Comparison of ENCODE assay signal across 9 cellular contexts in the genomic region with DNA sequence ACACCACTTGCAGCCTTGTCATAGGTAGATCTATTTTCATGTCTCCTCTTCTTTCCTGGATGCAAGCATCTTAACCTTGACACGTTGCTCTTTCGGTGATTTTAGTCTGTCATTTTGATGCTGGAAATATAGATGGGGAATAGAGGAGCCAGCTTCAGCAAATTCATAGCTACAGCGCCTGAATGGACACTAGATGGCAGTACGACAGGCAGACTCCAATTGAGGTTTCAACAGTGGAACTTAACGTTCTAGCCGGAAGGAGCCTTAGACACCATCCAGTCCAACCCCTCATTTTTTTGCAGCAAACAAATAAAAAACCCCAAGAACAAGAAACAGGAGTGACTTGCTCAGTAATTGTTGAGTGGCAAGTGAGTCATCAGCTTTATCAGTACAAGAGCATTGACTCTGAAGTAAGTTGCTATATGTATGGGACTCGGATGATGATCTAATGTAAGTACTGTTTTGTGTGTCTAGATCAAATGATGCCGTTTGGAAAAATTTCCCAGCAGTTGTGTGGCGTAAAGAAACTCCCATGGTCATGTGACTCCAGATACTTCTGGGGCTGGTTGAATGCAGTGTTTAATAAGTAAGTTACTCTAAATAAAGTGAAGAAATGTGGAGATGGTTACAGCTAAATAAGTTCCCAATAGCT. TPM values are rescaled to one million over a fixed set of nuclear protein-coding genes. Genes with fewer than 3 reads are reported as not detected.
DNase-seq lines count a peak whose midpoint lies in the region; ATAC-seq, FAIRE-seq and TF ChIP-seq lines count a peak whose summit lies in the region.
"Had no signal": no experiment of that assay in that cellular context is flagged by ENCODE, and none has a peak within 500 bp of the region (broad histone marks: within the 10 kb centered on the region; RNA-seq: fewer than 3 reads in every experiment).

No MANE protein-coding gene starts in this region.

- POLR2A ChIA-PET in activated CD4-positive, alpha-beta T cell treated with anti-CD3 and anti-CD28 coated beads for 36 hours (lab: Charles Lee): interaction anchor here (0.7 to 2.0 kb wide), 6 partner anchors 9 to 347 kb away, joined by 3 to 10 read pairs (median 5); partner anchors contain the start of genes DMAC2L, L2HGDH and SAV1

- intact Hi-C loops in CD14-positive monocyte (cut with micrococcal nuclease): no loop called here
- intact Hi-C loops in activated CD4-positive, alpha-beta T cell treated with anti-CD3 and anti-CD28 coated beads for 36 hours (cut with DNase I, micrococcal nuclease): loop anchor here (1.0 to 10.0 kb wide), 19 partner anchors 9 to 701 kb away; partner anchors contain the start of genes CDKL1 (in 2 of the 2), DMAC2L (in 2 of the 2), L2HGDH (in 2 of the 2) and MAP4K5 (in 2 of the 2)

- CTCF ChIA-PET in activated CD4-positive, alpha-beta T cell treated with anti-CD3 and anti-CD28 coated beads for 36 hours (lab: Charles Lee): interaction anchor here (0.6 to 4.7 kb wide), 39 partner anchors 9 to 540 kb away, joined by 3 to 23 read pairs (median 4); partner anchors contain the start of genes CDKL1, DMAC2L, L2HGDH and MAP4K5

- no peak overlapping the region for H3K27ac Mint-ChIP-seq in CD14-positive monocyte
- no peak overlapping the region for H3K27ac Mint-ChIP-seq in activated CD4-positive, alpha-beta T cell treated with anti-CD3 and anti-CD28 coated beads for 36 hours
- H3K27ac Mint-ChIP-seq in memory B cell: no peak overlapping the region
- H3K27ac Mint-ChIP-seq: activated naive CD8-positive, alpha-beta T cell had no signal

- H3K36me3 Mint-ChIP-seq in CD14-positive monocyte (peaks cover 32 to 33% of the 10 kb centered on the region in 2 donors), memory B cell (peaks cover 2% of the 10 kb centered on the region)
- H3K36me3 Mint-ChIP-seq in activated CD4-positive, alpha-beta T cell treated with anti-CD3 and anti-CD28 coated beads for 36 hours (ENCODE audit: low read depth): peaks cover 13% of the 10 kb centered on the region

- peaks cover 0 to under 1% (median 0%) of the 10 kb centered on the region in 7 donors for H3K9me3 Mint-ChIP-seq in CD14-positive monocyte
- no peaks in the 10 kb centered on the region for H3K9me3 Mint-ChIP-seq in activated CD4-positive, alpha-beta T cell treated with anti-CD3 and anti-CD28 coated beads for 36 hours (ENCODE audit: low read depth)
- H3K9me3 Mint-ChIP-seq in memory B cell: no peaks in the 10 kb centered on the region

- DNase-seq in CD14-positive monocyte (ENCODE audit: low spot score) (peak; percentile 62), GM19239 (ENCODE audit: insufficient read length, low spot score) (no peak), NCI-H460 (ENCODE audit: extremely low read depth, low read depth) (peak; percentile 78), dermis blood vessel endothelial cell (peak; percentile 97), memory B cell (ENCODE audit: low spot score in 2 of 2) (peak; percentile 37 to 63)
- DNase-seq in activated CD4-positive, alpha-beta T cell treated with anti-CD3 and anti-CD28 coated beads for 36 hours: peak; percentile 77
- peak; percentile 24 for DNase-seq in stimulated activated CD8-positive, alpha-beta memory T cell treated with anti-CD3 and anti-CD28 coated beads, Interleukin-12 subunit alpha, Interleukin-12 subunit beta, amount 100 ng/mL, for 4 hours (ENCODE audit: low read depth)

- peaks cover 18% of the 10 kb centered on the region for H3K4me1 Mint-ChIP-seq in CD14-positive monocyte
- H3K4me1 Mint-ChIP-seq in activated CD4-positive, alpha-beta T cell treated with anti-CD3 and anti-CD28 coated beads for 36 hours: peaks cover 31% of the 10 kb centered on the region
- H3K4me1 Mint-ChIP-seq in memory B cell: peaks cover 13% of the 10 kb centered on the region

- H3K4me3 Mint-ChIP-seq in CD14-positive monocyte (no peak overlapping the region), memory B cell (no peak overlapping the region)
- H3K4me3 Mint-ChIP-seq in activated CD4-positive, alpha-beta T cell treated with anti-CD3 and anti-CD28 coated beads for 36 hours: no peak overlapping the region
- H3K4me3 Mint-ChIP-seq: activated naive CD8-positive, alpha-beta T cell had no signal

- peak; percentile 82 for TF ChIP-seq CTCF in CD14-positive monocyte (IDR thresholded peaks at IDR 0.05)

- no peaks in the 10 kb centered on the region for H3K27me3 Mint-ChIP-seq in CD14-positive monocyte (ENCODE audit: low read depth in 3 of 3)
- no peaks in the 10 kb centered on the region for H3K27me3 Mint-ChIP-seq in activated CD4-positive, alpha-beta T cell treated with anti-CD3 and anti-CD28 coated beads for 36 hours
- H3K27me3 Mint-ChIP-seq in memory B cell: no peaks in the 10 kb centered on the region
- H3K27me3 Mint-ChIP-seq: activated naive CD8-positive, alpha-beta T cell had no signal

- FAIRE-seq in GM19239 (lab: Jason Lieb, UNC): peak; percentile 98

- ATAC-seq in HG03378 (IDR thresholded peaks at IDR 0.05; ENCODE audit: unreplicated experiment) (peak; percentile 84), memory B cell (ENCODE audit: low read depth) (peak; percentile 96)
- peak; percentile 98 for ATAC-seq in activated CD4-positive, alpha-beta T cell treated with anti-CD3 and anti-CD28 coated beads for 36 hours

RNA-seq across cellular contexts. Expression of gene DMAC2L, which starts 9.0 kb away (rescaled TPM):
- polyA plus RNA-seq in CD14-positive monocyte: 10 to 100 TPM; 13.4 to 17.3 TPM
- total RNA-seq in NCI-H460 (2014; rRNA removed; shearing (Covaris generic)): 12.1 and 13.4 TPM in 2 replicates
- 10.5 and 21.0 TPM in 2 replicates for polyA plus RNA-seq in NCI-H460 (2014; cell fraction: nucleus; rRNA removed)
- 10 to 100 TPM in 1 of 2 experiments, 1 to 10 TPM in 1; 7.4 to 12.6 TPM for total RNA-seq in activated CD4-positive, alpha-beta T cell treated with anti-CD3 and anti-CD28 coated beads for 36 hours
- total RNA-seq in dermis blood vessel endothelial cell: 7.7 and 7.8 TPM in 2 replicates

RNA-seq across cellular contexts. Expression of gene L2HGDH, which starts 9.1 kb away (rescaled TPM):
- under 1 TPM; 0.11 to 0.86 TPM for polyA plus RNA-seq in CD14-positive monocyte
- 10.6 and 12.3 TPM in 2 replicates for total RNA-seq in NCI-H460 (2014; rRNA removed; shearing (Covaris generic))
- polyA plus RNA-seq in NCI-H460 (2014; cell fraction: nucleus; rRNA removed): 7.9 and 11.6 TPM in 2 replicates
- 10 to 100 TPM; 12.8 to 19.0 TPM for total RNA-seq in activated CD4-positive, alpha-beta T cell treated with anti-CD3 and anti-CD28 coated beads for 36 hours
- total RNA-seq in dermis blood vessel endothelial cell: 4.4 and 10.7 TPM in 2 replicates

Comparison
In these comparisons a context has a peak if more than half of its experiments do, and no peak if none do; other contexts are left out.
1. intact Hi-C loops: an anchor here in activated CD4-positive, alpha-beta T cell treated with anti-CD3 and anti-CD28 coated beads for 36 hours (1.0 to 10.0 kb wide); none called in CD14-positive monocyte.